19 cellular contexts compared by ENCODE assay signal in genomic region chr11:117421471-117421870, GRCh38.
A peak's percentile ranks its signal among the peaks of the same experiment; 100 is the strongest.
DNase-seq lines count a peak whose midpoint lies in the region; FAIRE-seq and TF ChIP-seq lines count a peak whose summit lies in the region.
"Had no signal": no experiment of that assay in that cellular context is flagged by ENCODE, and none has a peak within 500 bp of the region (broad histone marks: within the 10 kb centered on the region; RNA-seq: fewer than 3 reads in every experiment).

No MANE protein-coding gene starts in this region.

- TF ChIP-seq EP300 in sigmoid colon (IDR thresholded peaks at IDR 0.05), result no peak

- CTCF ChIA-PET in HEK293 (lab: Yijun Ruan, JAX), result no interaction called here

- H3K27ac ChIP-seq in HEK293 (ENCODE audit: extremely low read depth, low read depth, low read length) (no peak overlapping the region), kidney (ENCODE audit: low read depth in 2 of 2, low read length in 2 of 2) (no peak overlapping the region), sigmoid colon (no peak overlapping the region)
- H3K27ac ChIP-seq: A549, C4-2B, HL-60 had no signal

- no peak overlapping the region for H3K9ac ChIP-seq in kidney (ENCODE audit: low read length in 2 of 2)

- TF ChIP-seq POLR2A in sigmoid colon (IDR thresholded peaks at IDR 0.05), result no peak

- DNase-seq in HTR-8/SVneo (ENCODE audit: insufficient read length, low spot score), result no peak
- DNase-seq in kidney, result peak; percentile 37
- DNase-seq in sigmoid colon, result peak; percentile 36
- no peak for DNase-seq in DMS114 treated with DMSO at 0.1 percent for 48 hours (lab: John Stamatoyannopoulos, UW; ENCODE audit: unreplicated experiment)
- DNase-seq in frontal cortex (ENCODE audit: low spot score in 2 of 2), result no peak
- no peak for DNase-seq in HPDE6-E6E7 (ENCODE audit: extremely low spot score)
- DNase-seq: BE2C; CD4-positive, alpha-beta memory T cell; DND-41; GDM1; HFFc6 had no signal

- TF ChIP-seq CTCF in HEK293 (tag by site-specific recombination; IDR thresholded peaks at IDR 0.05), result no peak
- TF ChIP-seq CTCF in kidney (IDR thresholded peaks at IDR 0.05; ENCODE audit: borderline replicate concordance, extremely low read depth, insufficient read depth), result no peak
- TF ChIP-seq CTCF in sigmoid colon (IDR thresholded peaks at IDR 0.05), result no peak

- FAIRE-seq in HTR-8/SVneo (lab: Jason Lieb, UNC) (peak; percentile 9), kidney (lab: Jason Lieb, UNC) (no peak), frontal cortex (lab: Jason Lieb, UNC) (no peak)
- FAIRE-seq: A549, GM12892, GM19239, H1 had no signal

- H3K36me3 ChIP-seq in HEK293 (ENCODE audit: control insufficient read depth in 2 of 2, insufficient read depth in 1 of 2, low read length in 2 of 2) (no peaks in the 10 kb centered on the region), kidney (ENCODE audit: control insufficient read depth in 1 of 2, insufficient read depth in 2 of 2, low read length in 2 of 2) (no peaks in the 10 kb centered on the region), sigmoid colon (no peaks in the 10 kb centered on the region)
- H3K36me3 ChIP-seq: BE2C, HAP-1 had no signal

- H3K4me1 ChIP-seq in HEK293 (ENCODE audit: control insufficient read depth, insufficient read depth, low read length) (no peaks in the 10 kb centered on the region), kidney (ENCODE audit: control insufficient read depth in 1 of 2, insufficient read depth in 1 of 2, low read depth in 1 of 2, low read length in 2 of 2) (no peaks in the 10 kb centered on the region), sigmoid colon (peaks cover 0 to 6% (median 4%) of the 10 kb centered on the region in 4 donors)
- H3K4me1 ChIP-seq: A549, BE2C, HAP-1 had no signal

- no peaks in the 10 kb centered on the region for H3K9me3 ChIP-seq in HEK293 (ENCODE audit: control insufficient read depth, insufficient read depth, low read depth, low read length)
- H3K9me3 ChIP-seq in kidney (ENCODE audit: control insufficient read depth in 1 of 2, low read length in 2 of 2), result no peaks in the 10 kb centered on the region
- H3K9me3 ChIP-seq in sigmoid colon, result no peaks in the 10 kb centered on the region
- H3K9me3 ChIP-seq: A549, BE2C, HAP-1 had no signal

- WGBS in sigmoid colon, 2 donors, result 86 to 87% methylated on average over 8 of the region's 8 CpGs

- POLR2A ChIA-PET in HEK293 (lab: Yijun Ruan, JAX), result no interaction called here

- intact Hi-C loops in kidney (cut with DNase I), result no loop called here
- intact Hi-C loops in sigmoid colon (cut with DNase I), result no loop called here

- H3K27me3 ChIP-seq in sigmoid colon, result no peaks in the 10 kb centered on the region
- H3K27me3 ChIP-seq: BE2C had no signal

- H3K4me3 ChIP-seq in HEK293 (ENCODE audit: low read depth, low read length) (no peak overlapping the region), kidney (ENCODE audit: low read length in 2 of 2) (no peak overlapping the region), sigmoid colon (no peak overlapping the region)
- H3K4me3 ChIP-seq: A549, HAP-1 had no signal

TF ChIP-seq in HEK293, 187 proteins besides CTCF, POLR2A, EP300 and RAD21:
- 0 out of 2 replicates have a peak, but pooled peaks have one; percentile 6 for TF ChIP-seq ZFHX2 (tag by site-specific recombination; conservative IDR thresholded peaks at IDR 0.05)
- TF ChIP-seq ZNF660 (tag by site-specific recombination; IDR thresholded peaks at IDR 0.05), result no peak

Comparison
In these comparisons a context has a peak if more than half of its experiments do, and no peak if none do; other contexts are left out.
1. DNase-seq: peak in kidney (single experiment) and sigmoid colon (single experiment); none in HTR-8/SVneo (single experiment), DMS114 treated with DMSO at 0.1 percent for 48 hours (single experiment), frontal cortex (0 of 2) and HPDE6-E6E7 (single experiment).